8 cellular contexts compared by ENCODE assay signal in genomic region chr12:92140919-92141536, GRCh38. TPM values are rescaled to one million over a fixed set of nuclear protein-coding genes. Genes with fewer than 3 reads are reported as not detected.
DNase-seq lines count a peak whose midpoint lies in the region; ATAC-seq and TF ChIP-seq lines count a peak whose summit lies in the region.

No MANE protein-coding gene starts in this region.

- peaks cover 46% of the 10 kb centered on the region for H3K4me1 ChIP-seq in adipocyte (ENCODE audit: control insufficient read depth, insufficient read depth, low read length)

- H3K9ac ChIP-seq in adipocyte (ENCODE audit: low read length): peak overlapping the region; percentile 91

- TF ChIP-seq CTCF in lower leg skin (IDR thresholded peaks at IDR 0.05) (no peak), type B pancreatic cell (conservative IDR thresholded peaks at IDR 0.05) (no peak)

- H3K4me1 Mint-ChIP-seq in activated naive CD4-positive, alpha-beta T cell treated with anti-CD3 and anti-CD28 coated beads for 36 hours (ENCODE audit: low read depth): peaks cover 25% of the 10 kb centered on the region
- peaks cover 51% of the 10 kb centered on the region for H3K4me1 Mint-ChIP-seq in type B pancreatic cell (ENCODE audit: unreplicated experiment)

- DNase-seq in activated naive CD4-positive, alpha-beta T cell treated with anti-CD3 and anti-CD28 coated beads for 36 hours: no peak
- no peak for DNase-seq in activated naive CD4-positive, alpha-beta T cell (lab: John Stamatoyannopoulos, UW)
- peak; percentile 44 for DNase-seq in adipocyte (ENCODE audit: low read depth)
- no peak for DNase-seq in lower leg skin (ENCODE audit: low spot score in 2 of 2)
- DNase-seq in type B pancreatic cell (ENCODE audit: extremely low spot score, unreplicated experiment): no peak
- no peak for DNase-seq in D341Med (ENCODE audit: low spot score)

- no peaks in the 10 kb centered on the region for H3K27me3 ChIP-seq in adipocyte (replicated peaks; ENCODE audit: control insufficient read depth, insufficient read depth, low read length)

- no peak for TF ChIP-seq POLR2A in lower leg skin (IDR thresholded peaks at IDR 0.05)

- intact Hi-C loops in activated naive CD4-positive, alpha-beta T cell treated with anti-CD3 and anti-CD28 coated beads for 36 hours (cut with micrococcal nuclease): loop anchor here (1.0 kb wide), 2 partner anchors 9 to 76 kb away; no protein-coding TSS in a partner anchor
- intact Hi-C loops in lower leg skin (cut with DNase I; ENCODE audit: low total_unique reads): loop anchor here (5.0 to 10.0 kb wide), 3 partner anchors 326 to 759 kb away; no protein-coding TSS in a partner anchor

- H3K9me3 ChIP-seq in adipocyte (ENCODE audit: control insufficient read depth, low read length): no peaks in the 10 kb centered on the region

- no peaks in the 10 kb centered on the region for H3K9me3 Mint-ChIP-seq in activated naive CD4-positive, alpha-beta T cell treated with anti-CD3 and anti-CD28 coated beads for 36 hours
- peaks cover 5% of the 10 kb centered on the region for H3K9me3 Mint-ChIP-seq in type B pancreatic cell

- 10 to 16% methylated on average over 4 of the region's 4 CpGs for WGBS in lower leg skin, 2 donors

- H3K4me3 ChIP-seq in adipocyte (ENCODE audit: low read length): peak overlapping the region; percentile 95
- H3K4me3 ChIP-seq in lower leg skin (ENCODE audit: low read depth, poor library complexity, severe bottlenecking): peak overlapping the region; percentile 17

- ATAC-seq in HG03175 (IDR thresholded peaks at IDR 0.05; ENCODE audit: unreplicated experiment) (no peak), GM18517 (IDR thresholded peaks at IDR 0.05; ENCODE audit: unreplicated experiment) (no peak)

- peaks cover 86% of the 10 kb centered on the region for H3K36me3 Mint-ChIP-seq in activated naive CD4-positive, alpha-beta T cell treated with anti-CD3 and anti-CD28 coated beads for 36 hours (ENCODE audit: low read depth)
- H3K36me3 Mint-ChIP-seq in type B pancreatic cell: peaks cover 70% of the 10 kb centered on the region

- H3K27ac Mint-ChIP-seq in activated naive CD4-positive, alpha-beta T cell treated with anti-CD3 and anti-CD28 coated beads for 36 hours: peak overlapping the region; percentile 99
- peak overlapping the region; percentile 63 for H3K27ac Mint-ChIP-seq in type B pancreatic cell

- peaks cover 30% of the 10 kb centered on the region for H3K36me3 ChIP-seq in adipocyte (ENCODE audit: control insufficient read depth, insufficient read depth, low read length, severe bottlenecking)

- CTCF ChIA-PET in activated naive CD4-positive, alpha-beta T cell treated with anti-CD3 and anti-CD28 coated beads for 36 hours (lab: Charles Lee): interaction anchor here (0.7 kb wide), 1 partner anchor 767 kb away, joined by 3 read pairs; no protein-coding TSS in a partner anchor

- H3K27me3 Mint-ChIP-seq in activated naive CD4-positive, alpha-beta T cell treated with anti-CD3 and anti-CD28 coated beads for 36 hours (ENCODE audit: low read depth): no peaks in the 10 kb centered on the region
- no peaks in the 10 kb centered on the region for H3K27me3 Mint-ChIP-seq in type B pancreatic cell

- H3K4me3 Mint-ChIP-seq in activated naive CD4-positive, alpha-beta T cell treated with anti-CD3 and anti-CD28 coated beads for 36 hours: peak overlapping the region; percentile 100
- H3K4me3 Mint-ChIP-seq in type B pancreatic cell: peak overlapping the region; percentile 97

RNA-seq across cellular contexts. Expression of gene BTG1, which starts 4.6 kb away (rescaled TPM):
- 100 to 1,000 TPM; 218 to 223 TPM for total RNA-seq in activated naive CD4-positive, alpha-beta T cell treated with anti-CD3 and anti-CD28 coated beads for 36 hours
- 100 to 1,000 TPM; 113 to 250 (median 182) TPM for total RNA-seq in lower leg skin
- 111 and 116 TPM in 2 replicates for total RNA-seq in type B pancreatic cell (ENCODE audit: low replicate concordance)
